ENCODE assay signal across 27 cellular contexts in genomic region chr17:61743766-61744165, GRCh38.
"Had no signal": no experiment of that assay in that cellular context is flagged by ENCODE, and none has a peak within 500 bp of the region (broad histone marks: within the 10 kb centered on the region; RNA-seq: fewer than 3 reads in every experiment).

No MANE protein-coding gene starts in this region.

- FAIRE-seq: urothelium cell line had no signal

- H3K9me3 ChIP-seq: suprapubic skin, testis, thyroid gland, transverse colon, upper lobe of right lung, uterus, vagina had no signal

- H3K27ac ChIP-seq: stomach, suprapubic skin, testis, thoracic aorta, thyroid gland, tibial artery, tibial nerve, transverse colon, upper lobe of left lung, upper lobe of right lung, uterus, vagina had no signal

- H3K27me3 ChIP-seq: stomach, suprapubic skin, testis, thyroid gland, tibial artery, tibial nerve, transverse colon, upper lobe of left lung, upper lobe of right lung, uterus, vagina had no signal

- H3K4me3 ChIP-seq: stomach, suprapubic skin, testis, thoracic aorta, thyroid gland, tibial artery, tibial nerve, transverse colon, upper lobe of left lung, upper lobe of right lung, uterus, vagina had no signal

- H3K36me3 ChIP-seq: stomach, suprapubic skin, thoracic aorta, thyroid gland, tibial artery, tibial nerve, transverse colon, upper lobe of left lung, upper lobe of right lung, uterus, vagina had no signal

- H3K4me1 ChIP-seq: stomach, suprapubic skin, testis, thyroid gland, tibial artery, tibial nerve, transverse colon, upper lobe of left lung, upper lobe of right lung, uterus, vagina had no signal

- DNase-seq: stimulated activated CD4-positive, alpha-beta T cell treated with anti-CD3 and anti-CD28 coated beads, Interleukin-2, amount 100 ng/mL, for 48 hours; stimulated activated CD4-positive, alpha-beta T cell treated with anti-CD3 and anti-CD28 coated beads, Interleukin-4, amount 100 ng/mL, for 1 hour; stimulated activated CD4-positive, alpha-beta T cell treated with anti-CD3 and anti-CD28 coated beads, Interleukin-4, amount 100 ng/mL, for 24 hours; stimulated activated CD4-positive, alpha-beta T cell treated with anti-CD3 and anti-CD28 coated beads, Interleukin-4, amount 100 ng/mL, for 4 hours; stimulated activated CD8-positive, alpha-beta memory T cell treated with anti-CD3 and anti-CD28 coated beads, Interleukin-4, amount 100 ng/mL, for 48 hours; stimulated activated naive B cell treated with anti-CD40 and anti-IgM and Interleukin-4, amounts not matched to agents 10 μg/mL and 1 μg/mL and 100 μg/mL, for 72 hours; stimulated activated naive CD4-positive, alpha-beta T cell; stimulated activated naive CD4-positive, alpha-beta T cell treated with Interleukin-2 at 50 U/mL for 16 hours; stimulated activated naive CD8-positive, alpha-beta T cell treated with anti-CD3 and anti-CD28 coated beads, Interleukin-15, amount 100 ng/mL, for 72 hours; stimulated activated naive CD8-positive, alpha-beta T cell treated with anti-CD3 and anti-CD28 coated beads, Interleukin-15, Interleukin-2, amounts not matched to agents 100 U/mL and 50 U/mL, for 24 hours; stomach; substantia nigra; testis; thyroid gland; tibial artery; transverse colon; trophoblast cell; upper lobe of left lung; upper lobe of right lung; uterus had no signal

- ATAC-seq: stimulated activated effector memory CD8-positive, alpha-beta T cell treated with anti-CD3 and anti-CD28 coated beads, Interleukin-12 subunit alpha, Interleukin-12 subunit beta, amount 100 ng/mL, for 72 hours; stimulated activated memory B cell treated with anti-CD40 and anti-IgM and Interleukin-4, amounts not matched to agents 10 μg/mL and 1 μg/mL and 100 μg/mL, for 72 hours; stimulated activated naive B cell treated with anti-CD40 and anti-IgM and Interleukin-4, amounts not matched to agents 10 μg/mL and 1 μg/mL and 100 μg/mL, for 72 hours; stimulated activated naive CD8-positive, alpha-beta T cell treated with anti-CD3 and anti-CD28 coated beads, Interleukin-15, amount 100 ng/mL, for 72 hours; stimulated activated naive CD8-positive, alpha-beta T cell treated with anti-CD3 and anti-CD28 coated beads, Interleukin-15, Interleukin-2, amounts not matched to agents 100 U/mL and 50 U/mL, for 24 hours; upper lobe of right lung had no signal
